Comparison of ENCODE assay signal across 8 cellular contexts in genomic region chr19:29873801-29874575, GRCh38.
DNase-seq lines count a peak whose midpoint lies in the region; ATAC-seq and TF ChIP-seq lines count a peak whose summit lies in the region.

No MANE protein-coding gene starts in this region.

- H3K4me3 ChIP-seq in Peyer's patch (peak overlapping the region in 3 of 4 donors; percentile 51 to 61 (median 59)), hepatocyte (peak overlapping the region; percentile 2), stomach (peak overlapping the region; percentile 37 to 60 (median 42))

- H3K4me3 Mint-ChIP-seq in activated naive CD8-positive, alpha-beta T cell: peak overlapping the region; percentile 51
- H3K4me3 Mint-ChIP-seq in activated naive CD8-positive, alpha-beta T cell treated with anti-CD3 and anti-CD28 coated beads, Interleukin-2, amount 50 U/mL, for 24 hours: no peak overlapping the region

- H3K27me3 Mint-ChIP-seq in activated naive CD8-positive, alpha-beta T cell: peaks cover 11% of the 10 kb centered on the region
- peaks cover 27% of the 10 kb centered on the region for H3K27me3 Mint-ChIP-seq in activated naive CD8-positive, alpha-beta T cell treated with anti-CD3 and anti-CD28 coated beads, Interleukin-2, amount 50 U/mL, for 24 hours

- H3K4me1 ChIP-seq in Peyer's patch (peaks cover 0 to 29% (median 6%) of the 10 kb centered on the region in 4 donors), hepatocyte (ENCODE audit: insufficient read depth) (peaks cover 6% of the 10 kb centered on the region), stomach (peaks cover 11 to 33% (median 22%) of the 10 kb centered on the region in 4 donors)

- TF ChIP-seq EP300 in stomach (IDR thresholded peaks at IDR 0.05): no peak

- peaks cover 9% of the 10 kb centered on the region for H3K4me1 Mint-ChIP-seq in activated naive CD8-positive, alpha-beta T cell (ENCODE audit: low read depth)
- peaks cover 5% of the 10 kb centered on the region for H3K4me1 Mint-ChIP-seq in activated naive CD8-positive, alpha-beta T cell treated with anti-CD3 and anti-CD28 coated beads, Interleukin-2, amount 50 U/mL, for 24 hours

- no peaks in the 10 kb centered on the region for H3K9me3 ChIP-seq in Peyer's patch
- no peaks in the 10 kb centered on the region for H3K9me3 ChIP-seq in hepatocyte (ENCODE audit: low read depth)
- H3K9me3 ChIP-seq in stomach: no peaks in the 10 kb centered on the region

- H3K27ac ChIP-seq in Peyer's patch: no peak overlapping the region
- no peak overlapping the region for H3K27ac ChIP-seq in hepatocyte
- no peak overlapping the region for H3K27ac ChIP-seq in stomach

- H3K9me2 ChIP-seq in hepatocyte (replicated peaks; ENCODE audit: insufficient read depth): no peaks in the 10 kb centered on the region

- no peaks in the 10 kb centered on the region for H3K9me3 Mint-ChIP-seq in activated naive CD8-positive, alpha-beta T cell (ENCODE audit: low read depth)
- H3K9me3 Mint-ChIP-seq in activated naive CD8-positive, alpha-beta T cell treated with anti-CD3 and anti-CD28 coated beads, Interleukin-2, amount 50 U/mL, for 24 hours: no peaks in the 10 kb centered on the region

- peaks cover 0 to 4% of the 10 kb centered on the region in 2 donors for H3K27me3 ChIP-seq in Peyer's patch
- H3K27me3 ChIP-seq in hepatocyte: peaks cover 4% of the 10 kb centered on the region
- peaks cover 0 to 59% (median 28%) of the 10 kb centered on the region in 3 donors for H3K27me3 ChIP-seq in stomach

- H4K20me1 ChIP-seq in hepatocyte (ENCODE audit: insufficient read depth, poor library complexity, severe bottlenecking): no peaks in the 10 kb centered on the region

- intact Hi-C loops in stomach (cut with DNase I; ENCODE audit: low total_unique reads): loop anchor here (5.0 kb wide), 1 partner anchor 102 kb away; no protein-coding TSS in a partner anchor
- intact Hi-C loops in posterior cingulate gyrus (cut with DNase I): loop anchor here (1.0 to 10.0 kb wide), 2 partner anchors 109 to 144 kb away; no protein-coding TSS in a partner anchor

- DNase-seq in activated naive CD8-positive, alpha-beta T cell treated with anti-CD3 and anti-CD28 coated beads, Interleukin-2, amount 50 U/mL, for 24 hours: no peak
- no peak for DNase-seq in Peyer's patch
- DNase-seq in hepatocyte (ENCODE audit: low spot score): no peak
- DNase-seq in stomach: no peak
- no peak for DNase-seq in posterior cingulate gyrus
- no peak for DNase-seq in NCI-H226
- no peak for DNase-seq in activated CD4-positive, alpha-beta T cell treated with anti-CD3 and anti-CD28 coated beads, Interleukin-2, amount 50 U/mL, for 48 hours

- H3K36me3 Mint-ChIP-seq in activated naive CD8-positive, alpha-beta T cell: no peaks in the 10 kb centered on the region
- no peaks in the 10 kb centered on the region for H3K36me3 Mint-ChIP-seq in activated naive CD8-positive, alpha-beta T cell treated with anti-CD3 and anti-CD28 coated beads, Interleukin-2, amount 50 U/mL, for 24 hours (ENCODE audit: low read depth)

- peak overlapping the region; percentile 72 for H2AFZ ChIP-seq in hepatocyte

- H3K4me2 ChIP-seq in hepatocyte: peak overlapping the region; percentile 88

- TF ChIP-seq POLR2A in Peyer's patch (IDR thresholded peaks at IDR 0.05) (no peak), stomach (IDR thresholded peaks at IDR 0.05) (no peak)

- 58% methylated on average over 35 of the region's 40 CpGs for whole genome bisulfite sequencing in hepatocyte (ENCODE audit: low lambda C conversion rate, missing lambda C conversion rate)
- WGBS in stomach, 5 donors: 32 to 40% (median 33%) methylated on average over 23 to 40 of the region's 40 CpGs

- no peak for ATAC-seq in activated naive CD8-positive, alpha-beta T cell treated with anti-CD3 and anti-CD28 coated beads, Interleukin-2, amount 50 U/mL, for 24 hours

- no peaks in the 10 kb centered on the region for H3K36me3 ChIP-seq in Peyer's patch
- H3K36me3 ChIP-seq in hepatocyte (replicated peaks; ENCODE audit: insufficient read depth, low read depth): no peaks in the 10 kb centered on the region
- no peaks in the 10 kb centered on the region for H3K36me3 ChIP-seq in stomach

- H3K27ac Mint-ChIP-seq in activated naive CD8-positive, alpha-beta T cell: no peak overlapping the region
- H3K27ac Mint-ChIP-seq in activated naive CD8-positive, alpha-beta T cell treated with anti-CD3 and anti-CD28 coated beads, Interleukin-2, amount 50 U/mL, for 24 hours: no peak overlapping the region

- TF ChIP-seq CTCF in Peyer's patch (IDR thresholded peaks at IDR 0.05) (no peak), hepatocyte (IDR thresholded peaks at IDR 0.05; ENCODE audit: poor library complexity) (no peak), stomach (IDR thresholded peaks at IDR 0.05) (peak in 2 of 7 experiments; percentile 6 to 19)

- no peaks in the 10 kb centered on the region for H3K79me2 ChIP-seq in hepatocyte

Comparison
In these comparisons a context has a peak if more than half of its experiments do, and no peak if none do; other contexts are left out.
1. H3K4me3 ChIP-seq: peak in every context shown above with its lines; median percentile 59 in Peyer's patch; 42 in stomach; 2 in hepatocyte.